In genomic region chr5:132746592-132747063, GRCh38 we compare ENCODE assay signal across 1 cellular context.
TF ChIP-seq lines count a peak whose summit lies in the region.

No MANE protein-coding gene starts in this region.

TF ChIP-seq in GM23338, 12 proteins besides CTCF, POLR2A, EP300 and RAD21 (continued from another document):
- TF ChIP-seq, protein P1, sequence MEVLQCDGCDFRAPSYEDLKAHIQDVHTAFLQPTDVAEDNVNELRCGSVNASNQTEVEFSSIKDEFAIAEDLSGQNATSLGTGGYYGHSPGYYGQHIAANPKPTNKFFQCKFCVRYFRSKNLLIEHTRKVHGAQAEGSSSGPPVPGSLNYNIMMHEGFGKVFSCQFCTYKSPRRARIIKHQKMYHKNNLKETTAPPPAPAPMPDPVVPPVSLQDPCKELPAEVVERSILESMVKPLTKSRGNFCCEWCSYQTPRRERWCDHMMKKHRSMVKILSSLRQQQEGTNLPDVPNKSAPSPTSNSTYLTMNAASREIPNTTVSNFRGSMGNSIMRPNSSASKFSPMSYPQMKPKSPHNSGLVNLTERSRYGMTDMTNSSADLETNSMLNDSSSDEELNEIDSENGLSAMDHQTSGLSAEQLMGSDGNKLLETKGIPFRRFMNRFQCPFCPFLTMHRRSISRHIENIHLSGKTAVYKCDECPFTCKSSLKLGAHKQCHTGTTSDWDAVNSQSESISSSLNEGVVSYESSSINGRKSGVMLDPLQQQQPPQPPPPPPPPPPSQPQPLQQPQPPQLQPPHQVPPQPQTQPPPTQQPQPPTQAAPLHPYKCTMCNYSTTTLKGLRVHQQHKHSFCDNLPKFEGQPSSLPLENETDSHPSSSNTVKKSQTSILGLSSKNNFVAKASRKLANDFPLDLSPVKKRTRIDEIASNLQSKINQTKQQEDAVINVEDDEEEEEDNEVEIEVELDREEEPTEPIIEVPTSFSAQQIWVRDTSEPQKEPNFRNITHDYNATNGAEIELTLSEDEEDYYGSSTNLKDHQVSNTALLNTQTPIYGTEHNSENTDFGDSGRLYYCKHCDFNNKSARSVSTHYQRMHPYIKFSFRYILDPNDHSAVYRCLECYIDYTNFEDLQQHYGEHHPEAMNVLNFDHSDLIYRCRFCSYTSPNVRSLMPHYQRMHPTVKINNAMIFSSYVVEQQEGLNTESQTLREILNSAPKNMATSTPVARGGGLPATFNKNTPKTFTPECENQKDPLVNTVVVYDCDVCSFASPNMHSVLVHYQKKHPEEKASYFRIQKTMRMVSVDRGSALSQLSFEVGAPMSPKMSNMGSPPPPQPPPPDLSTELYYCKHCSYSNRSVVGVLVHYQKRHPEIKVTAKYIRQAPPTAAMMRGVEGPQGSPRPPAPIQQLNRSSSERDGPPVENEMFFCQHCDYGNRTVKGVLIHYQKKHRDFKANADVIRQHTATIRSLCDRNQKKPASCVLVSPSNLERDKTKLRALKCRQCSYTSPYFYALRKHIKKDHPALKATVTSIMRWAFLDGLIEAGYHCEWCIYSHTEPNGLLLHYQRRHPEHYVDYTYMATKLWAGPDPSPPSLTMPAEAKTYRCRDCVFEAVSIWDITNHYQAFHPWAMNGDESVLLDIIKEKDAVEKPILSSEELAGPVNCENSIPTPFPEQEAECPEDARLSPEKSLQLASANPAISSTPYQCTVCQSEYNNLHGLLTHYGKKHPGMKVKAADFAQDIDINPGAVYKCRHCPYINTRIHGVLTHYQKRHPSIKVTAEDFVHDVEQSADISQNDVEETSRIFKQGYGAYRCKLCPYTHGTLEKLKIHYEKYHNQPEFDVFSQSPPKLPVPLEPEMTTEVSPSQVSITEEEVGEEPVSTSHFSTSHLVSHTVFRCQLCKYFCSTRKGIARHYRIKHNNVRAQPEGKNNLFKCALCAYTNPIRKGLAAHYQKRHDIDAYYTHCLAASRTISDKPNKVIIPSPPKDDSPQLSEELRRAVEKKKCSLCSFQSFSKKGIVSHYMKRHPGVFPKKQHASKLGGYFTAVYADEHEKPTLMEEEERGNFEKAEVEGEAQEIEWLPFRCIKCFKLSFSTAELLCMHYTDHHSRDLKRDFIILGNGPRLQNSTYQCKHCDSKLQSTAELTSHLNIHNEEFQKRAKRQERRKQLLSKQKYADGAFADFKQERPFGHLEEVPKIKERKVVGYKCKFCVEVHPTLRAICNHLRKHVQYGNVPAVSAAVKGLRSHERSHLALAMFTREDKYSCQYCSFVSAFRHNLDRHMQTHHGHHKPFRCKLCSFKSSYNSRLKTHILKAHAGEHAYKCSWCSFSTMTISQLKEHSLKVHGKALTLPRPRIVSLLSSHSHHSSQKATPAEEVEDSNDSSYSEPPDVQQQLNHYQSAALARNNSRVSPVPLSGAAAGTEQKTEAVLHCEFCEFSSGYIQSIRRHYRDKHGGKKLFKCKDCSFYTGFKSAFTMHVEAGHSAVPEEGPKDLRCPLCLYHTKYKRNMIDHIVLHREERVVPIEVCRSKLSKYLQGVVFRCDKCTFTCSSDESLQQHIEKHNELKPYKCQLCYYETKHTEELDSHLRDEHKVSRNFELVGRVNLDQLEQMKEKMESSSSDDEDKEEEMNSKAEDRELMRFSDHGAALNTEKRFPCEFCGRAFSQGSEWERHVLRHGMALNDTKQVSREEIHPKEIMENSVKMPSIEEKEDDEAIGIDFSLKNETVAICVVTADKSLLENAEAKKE (CRISPR knock-in tag; IDR thresholded peaks at IDR 0.05), result no peak
- no peak for TF ChIP-seq ZNF331 (CRISPR knock-in tag; IDR thresholded peaks at IDR 0.05; ENCODE audit: low read depth)
